Comparison of ENCODE assay signal across 9 cellular contexts in genomic region chr7:6057316-6058128, GRCh38. TPM values are rescaled to one million over a fixed set of nuclear protein-coding genes. Genes with fewer than 3 reads are reported as not detected.
DNase-seq lines count a peak whose midpoint lies in the region; ATAC-seq, FAIRE-seq and TF ChIP-seq lines count a peak whose summit lies in the region.
"Had no signal": no experiment of that assay in that cellular context is flagged by ENCODE, and none has a peak within 500 bp of the region (broad histone marks: within the 10 kb centered on the region; RNA-seq: fewer than 3 reads in every experiment).

No MANE protein-coding gene starts in this region.

- no peak overlapping the region for H2AFZ ChIP-seq in K562 (ENCODE audit: low read depth, low read length)

- H3K27me3 ChIP-seq in AG04450 (ENCODE audit: control insufficient read depth, insufficient read depth, low read length): no peaks in the 10 kb centered on the region
- no peaks in the 10 kb centered on the region for H3K27me3 ChIP-seq in K562 (ENCODE audit: control insufficient read depth in 2 of 2, insufficient read depth in 2 of 2, low read length in 2 of 2)

- TF ChIP-seq CTCF in AG04450 (IDR thresholded peaks at IDR 0.05; ENCODE audit: low read depth, low read length): no peak
- no peak for TF ChIP-seq CTCF in HFFc6 (IDR thresholded peaks at IDR 0.05)
- no peak for TF ChIP-seq CTCF in K562 (IDR thresholded peaks at IDR 0.05 in 2 of 3, conservative IDR thresholded peaks at IDR 0.05 in 1 of 3; ENCODE audit: insufficient read depth in 2 of 3, low read depth in 1 of 3, low read length in 3 of 3)
- no peak for TF ChIP-seq CTCF in mesothelial cell of epicardium (IDR thresholded peaks at IDR 0.05; ENCODE audit: unreplicated experiment)

- peak overlapping the region; percentile 89 to 96; a peak in 3 of 4 replicates for H3K9ac ChIP-seq in K562 (ENCODE audit: insufficient read depth in 1 of 2, low read depth in 2 of 2, low read length in 2 of 2)

- no TSS peak for BruUV-seq in K562 (replicated peaks; lab: Mats Ljungman, UMichigan)

- H3K4me1 Mint-ChIP-seq in HFFc6 (ENCODE audit: low read depth): peaks cover 23% of the 10 kb centered on the region
- peaks cover 23% of the 10 kb centered on the region for H3K4me1 Mint-ChIP-seq in mesothelial cell of epicardium

- peak; percentile 20 for ATAC-seq in K562

- peaks cover 57% of the 10 kb centered on the region for H3K79me2 ChIP-seq in K562 (ENCODE audit: control insufficient read depth, insufficient read depth, low read length)

- TF ChIP-seq RAD21 in K562 (CRISPR knock-in tag; conservative IDR thresholded peaks at IDR 0.05 in 1 of 2, IDR thresholded peaks at IDR 0.05 in 1 of 2): no peak

- H3K27ac Mint-ChIP-seq in HFFc6 (peak overlapping the region; percentile 89), mesothelial cell of epicardium (peak overlapping the region; percentile 98)

- TF ChIP-seq EP300 in K562 (IDR thresholded peaks at IDR 0.05; ENCODE audit: low read length): no peak

- CTCF ChIA-PET in AG04450 (lab: Charles Lee): interaction anchor here (0.6 to 1.2 kb wide), 5 partner anchors 30 to 107 kb away, joined by 3 to 4 read pairs (median 3); no protein-coding TSS in a partner anchor
- CTCF ChIA-PET in K562 (lab: Yijun Ruan, JAX; ENCODE audit: low intra/inter-chr PET ratio): no interaction called here

- no peaks in the 10 kb centered on the region for H3K9me1 ChIP-seq in K562 (ENCODE audit: control insufficient read depth, insufficient read depth, low read length)

- POLR2A ChIA-PET in AG04450 (lab: Yijun Ruan, JAX): interaction anchor here (0.6 to 0.8 kb wide), 5 partner anchors 19 to 430 kb away, joined by 3 to 10 read pairs (median 5); no protein-coding TSS in a partner anchor
- POLR2A ChIA-PET in K562 (lab: Yijun Ruan, JAX): interaction anchor here (0.6 to 2.0 kb wide), 14 partner anchors 9 to 75 kb away, joined by 3 to 20 read pairs (median 4); partner anchors contain the start of genes AIMP2, ANKRD61 and PMS2

- H3K4me1 ChIP-seq in K562 (replicated peaks in 1 of 2; ENCODE audit: control insufficient read depth in 2 of 2, insufficient read depth in 2 of 2, low read length in 2 of 2): peaks cover 6 to 21% of the 10 kb centered on the region in 2 experiments; a peak in 4 of 5 replicates

- no peaks in the 10 kb centered on the region for H3K9me3 Mint-ChIP-seq in HFFc6
- H3K9me3 Mint-ChIP-seq in mesothelial cell of epicardium: no peaks in the 10 kb centered on the region

- TF ChIP-seq POLR2A in K562 (conservative IDR thresholded peaks at IDR 0.05): no peak; the same call in 1 of the 2 replicates

- intact Hi-C loops in K562 (cut with micrococcal nuclease): loop anchor here (2.0 kb wide), 1 partner anchor 49 kb away; the partner anchor contains the start of genes AIMP2 and PMS2

- H4K20me1 ChIP-seq in K562 (replicated peaks; ENCODE audit: control insufficient read depth, insufficient read depth, low read length): peaks cover 8% of the 10 kb centered on the region; the same call in 1 of the 2 replicates

- in situ Hi-C loops in K562 (cut with MboI): no loop called here

- H3K36me3 Mint-ChIP-seq in HFFc6 (ENCODE audit: low read depth): no peaks in the 10 kb centered on the region
- H3K36me3 Mint-ChIP-seq in mesothelial cell of epicardium: peaks cover 4% of the 10 kb centered on the region

- H3K4me2 ChIP-seq in K562 (ENCODE audit: insufficient read depth, low read length): peak overlapping the region; percentile 87

- no peak for DNase-seq in AG04450 (ENCODE audit: low read depth, low spot score)
- no peak for DNase-seq in HFFc6
- DNase-seq in K562 (ENCODE audit: extremely low read depth in 1 of 4, low spot score in 3 of 4): peak in 1 of 4 experiments; percentile 69
- no peak for DNase-seq in mesothelial cell of epicardium (ENCODE audit: low spot score in 2 of 2, unreplicated experiment in 2 of 2)
- no peak for DNase-seq in DMS53 treated with DMSO at 0.1 percent for 48 hours (lab: John Stamatoyannopoulos, UW; ENCODE audit: unreplicated experiment)
- DNase-seq in NCI-H1694 treated with DMSO at 0.1 percent for 48 hours (lab: John Stamatoyannopoulos, UW): no peak
- no peak for DNase-seq in activated gamma-delta T cell (lab: John Stamatoyannopoulos, UW)
- DNase-seq in COLO829 (ENCODE audit: low spot score): no peak
- DNase-seq: NCI-H1417 had no signal

- FAIRE-seq in K562 (lab: Jason Lieb, UNC): no peak

- no peak overlapping the region for H3K27ac ChIP-seq in AG04450 (ENCODE audit: low read depth, low read length)
- peak overlapping the region; percentile 94 for H3K27ac ChIP-seq in K562 (ENCODE audit: extremely low read depth, low read depth, low read length)

- H3K9me3 ChIP-seq in AG04450 (ENCODE audit: control insufficient read depth, insufficient read depth, low read length) (no peaks in the 10 kb centered on the region; the same call in 1 of the 2 replicates), K562 (replicated peaks; ENCODE audit: control insufficient read depth, insufficient read depth, low read depth, low read length) (no peaks in the 10 kb centered on the region)

- H3K4me3 Mint-ChIP-seq in HFFc6 (peak overlapping the region; percentile 98), mesothelial cell of epicardium (peak overlapping the region; percentile 95)

- H3K4me3 ChIP-seq in AG04450 (ENCODE audit: low read depth, low read length): peak overlapping the region; percentile 86
- peak overlapping the region; percentile 86 for H3K4me3 ChIP-seq in K562

- WGBS in K562 (ENCODE audit: insufficient coverage, low coverage, missing lambda C conversion rate): 1% methylated on average over 12 of the region's 14 CpGs

- H3K27me3 Mint-ChIP-seq in HFFc6 (ENCODE audit: insufficient read depth): no peaks in the 10 kb centered on the region; the same call in 1 of the 2 replicates
- H3K27me3 Mint-ChIP-seq in mesothelial cell of epicardium (ENCODE audit: low read depth): no peaks in the 10 kb centered on the region

- peaks cover 27% of the 10 kb centered on the region for H3K36me3 ChIP-seq in K562 (ENCODE audit: control insufficient read depth, insufficient read depth, low read length)

RNA-seq across cellular contexts. Expression of gene EIF2AK1, which starts 1.5 kb away (rescaled TPM):
- 77.2 and 98.7 TPM in 2 replicates for polyA plus RNA-seq in AG04450 (2011; rRNA removed)
- 65.7 and 79.6 TPM in 2 replicates for polyA minus RNA-seq in AG04450 (2011; rRNA and poly(A)+ RNA removed)
- total RNA-seq in HFFc6 (2021; fragmentation: NEBNext Ultra II Directional; extraction: Animal tissue kit (Norgen Biotek cat#: 25700)): 100 to 1,000 TPM in 4 of 6 experiments, 10 to 100 TPM in 2; 90.4 to 103 (median 101) TPM
- total RNA-seq in K562 (2011; cell fraction: chromatin; rRNA removed; ENCODE audit: low replicate concordance): 242 and 302 TPM in 2 replicates
- total RNA-seq in K562 (2011; cell fraction: nucleolus; rRNA removed): 102 and 107 TPM in 2 replicates
- total RNA-seq in K562 (2011; cell fraction: nucleoplasm; rRNA removed): 134 and 136 TPM in 2 replicates
- total RNA-seq in K562 (2014; rRNA removed): 213 and 429 TPM in 2 replicates
- 53.4 and 63.1 TPM in 2 replicates for total RNA-seq in K562 (2014; rRNA removed; fragmentation: Illumina TruSeq; extraction: Trizol)
- 39.1 and 42.2 TPM in 2 replicates for total RNA-seq in K562 (2015; rRNA removed; fragmentation: Illumina TruSeq; extraction: Trizol)
- 148 and 160 TPM in 2 replicates for total RNA-seq in K562 (2021)
- polyA plus RNA-seq in K562 (2011; rRNA removed): 145 and 147 TPM in 2 replicates
- polyA plus RNA-seq in K562 (2011; cell fraction: cytosol; rRNA removed): 125 and 126 TPM in 2 replicates
- 165 and 175 TPM in 2 replicates for polyA plus RNA-seq in K562 (2011; cell fraction: nucleus; rRNA removed)
- polyA plus RNA-seq in K562 (2012): 87.1 and 139 TPM in 2 replicates
- polyA plus RNA-seq in K562 (2014; fragmentation: Illumina TruSeq; extraction: Trizol): 125 and 149 TPM in 2 replicates
- 10 to 100 TPM; 28.8 to 42.3 TPM for polyA plus RNA-seq in K562 (2014; fragmentation: Nextera tagmentation; extraction: Ambion mirVana)
- polyA plus RNA-seq in K562 (2014; rRNA removed): 142 and 180 TPM in 2 replicates
- 165 and 204 TPM in 2 replicates for polyA minus RNA-seq in K562 (2011; rRNA and poly(A)+ RNA removed)
- 74.7 and 86.0 TPM in 2 replicates for polyA minus RNA-seq in K562 (2011; cell fraction: cytosol; rRNA and poly(A)+ RNA removed)
- polyA minus RNA-seq in K562 (2011; cell fraction: nucleus; rRNA and poly(A)+ RNA removed): 75.7 and 122 TPM in 2 replicates
- total RNA-seq in mesothelial cell of epicardium: 114 to 115 TPM (median 115 TPM) in 3 replicates

RNA-seq across cellular contexts. Expression of gene ANKRD61, which starts 26.3 kb away (rescaled TPM):
- polyA plus RNA-seq in AG04450 (2011; rRNA removed) (0.19 and 0.22 TPM in 2 replicates), K562 (2011; rRNA removed) (0.10 TPM in 1 of 2 replicates, not detected in the other), K562 (2014; fragmentation: Illumina TruSeq; extraction: Trizol) (0.09 and 0.12 TPM in 2 replicates), K562 (2014; fragmentation: Nextera tagmentation; extraction: Ambion mirVana) (under 1 TPM; 0.08 to 0.11 TPM), K562 (2014; rRNA removed) (not detected in 2 replicates)
- 0.30 and 1.2 TPM in 2 replicates for polyA minus RNA-seq in AG04450 (2011; rRNA and poly(A)+ RNA removed)
- total RNA-seq in HFFc6 (2021; fragmentation: NEBNext Ultra II Directional; extraction: Animal tissue kit (Norgen Biotek cat#: 25700)): under 1 TPM in 4 of 6 experiments, not detected in 2; 0.17 to 0.24 (median 0.19) TPM
- total RNA-seq in K562 (2011; cell fraction: chromatin; rRNA removed; ENCODE audit: low replicate concordance): not detected in 2 replicates
- total RNA-seq in K562 (2011; cell fraction: nucleolus; rRNA removed): not detected in 2 replicates
- not detected in 2 replicates for total RNA-seq in K562 (2011; cell fraction: nucleoplasm; rRNA removed)
- total RNA-seq in K562 (2014; rRNA removed) (not detected in 2 replicates), K562 (2014; rRNA removed; fragmentation: Illumina TruSeq; extraction: Trizol) (not detected in 2 replicates), K562 (2015; rRNA removed; fragmentation: Illumina TruSeq; extraction: Trizol) (not detected in 2 replicates), K562 (2021) (not detected in 2 replicates), mesothelial cell of epicardium (0.20 to 0.29 TPM in 2 of 3 replicates, not detected in the other)
- polyA plus RNA-seq in K562 (2011; cell fraction: cytosol; rRNA removed): 0.04 TPM in 2 replicates
- 0.17 TPM in 1 of 2 replicates, not detected in the other for polyA plus RNA-seq in K562 (2011; cell fraction: nucleus; rRNA removed)
- polyA plus RNA-seq in K562 (2012): 0.59 and 1.0 TPM in 2 replicates
- not detected in 2 replicates for polyA minus RNA-seq in K562 (2011; rRNA and poly(A)+ RNA removed)
- not detected in 2 replicates for polyA minus RNA-seq in K562 (2011; cell fraction: cytosol; rRNA and poly(A)+ RNA removed)
- not detected in 2 replicates for polyA minus RNA-seq in K562 (2011; cell fraction: nucleus; rRNA and poly(A)+ RNA removed)

RNA-seq across cellular contexts. Expression of gene USP42, which starts 47.2 kb away (rescaled TPM):
- polyA plus RNA-seq in AG04450 (2011; rRNA removed): 3.5 and 3.9 TPM in 2 replicates
- polyA minus RNA-seq in AG04450 (2011; rRNA and poly(A)+ RNA removed): 4.7 and 6.6 TPM in 2 replicates
- 1 to 10 TPM; 4.4 to 6.5 (median 5.9) TPM for total RNA-seq in HFFc6 (2021; fragmentation: NEBNext Ultra II Directional; extraction: Animal tissue kit (Norgen Biotek cat#: 25700))
- total RNA-seq in K562 (2011; cell fraction: chromatin; rRNA removed; ENCODE audit: low replicate concordance): 26.4 and 32.0 TPM in 2 replicates
- total RNA-seq in K562 (2011; cell fraction: nucleolus; rRNA removed): 12.8 and 13.8 TPM in 2 replicates
- total RNA-seq in K562 (2011; cell fraction: nucleoplasm; rRNA removed): 19.7 and 25.3 TPM in 2 replicates
- total RNA-seq in K562 (2014; rRNA removed): 5.4 and 8.2 TPM in 2 replicates
- 7.4 and 8.2 TPM in 2 replicates for total RNA-seq in K562 (2014; rRNA removed; fragmentation: Illumina TruSeq; extraction: Trizol)
- 6.6 and 7.0 TPM in 2 replicates for total RNA-seq in K562 (2015; rRNA removed; fragmentation: Illumina TruSeq; extraction: Trizol)
- 15.3 and 16.1 TPM in 2 replicates for total RNA-seq in K562 (2021)
- 4.8 and 6.3 TPM in 2 replicates for polyA plus RNA-seq in K562 (2011; rRNA removed)
- 3.6 and 3.9 TPM in 2 replicates for polyA plus RNA-seq in K562 (2011; cell fraction: cytosol; rRNA removed)
- polyA plus RNA-seq in K562 (2011; cell fraction: nucleus; rRNA removed): 10.5 and 13.4 TPM in 2 replicates
- 7.5 and 8.2 TPM in 2 replicates for polyA plus RNA-seq in K562 (2012)
- 11.2 and 12.7 TPM in 2 replicates for polyA plus RNA-seq in K562 (2014; fragmentation: Illumina TruSeq; extraction: Trizol)
- 1 to 10 TPM; 2.1 to 4.1 TPM for polyA plus RNA-seq in K562 (2014; fragmentation: Nextera tagmentation; extraction: Ambion mirVana)
- 6.0 and 7.2 TPM in 2 replicates for polyA plus RNA-seq in K562 (2014; rRNA removed)
- polyA minus RNA-seq in K562 (2011; rRNA and poly(A)+ RNA removed): 7.5 and 9.2 TPM in 2 replicates
- polyA minus RNA-seq in K562 (2011; cell fraction: cytosol; rRNA and poly(A)+ RNA removed): 7.7 and 9.3 TPM in 2 replicates
- 4.6 and 5.9 TPM in 2 replicates for polyA minus RNA-seq in K562 (2011; cell fraction: nucleus; rRNA and poly(A)+ RNA removed)
- 22.5 to 25.8 TPM (median 23.6 TPM) in 3 replicates for total RNA-seq in mesothelial cell of epicardium

RNA-seq across cellular contexts. Expression of gene AIMP2, which starts 48.5 kb away (rescaled TPM):
- 58.5 and 60.3 TPM in 2 replicates for polyA plus RNA-seq in AG04450 (2011; rRNA removed)
- 41.7 and 47.9 TPM in 2 replicates for polyA minus RNA-seq in AG04450 (2011; rRNA and poly(A)+ RNA removed)
- 10 to 100 TPM; 36.2 to 47.2 (median 42.9) TPM for total RNA-seq in HFFc6 (2021; fragmentation: NEBNext Ultra II Directional; extraction: Animal tissue kit (Norgen Biotek cat#: 25700))
- 17.5 and 24.0 TPM in 2 replicates for total RNA-seq in K562 (2011; cell fraction: chromatin; rRNA removed; ENCODE audit: low replicate concordance)
- total RNA-seq in K562 (2011; cell fraction: nucleolus; rRNA removed): 26.6 and 32.2 TPM in 2 replicates
- total RNA-seq in K562 (2011; cell fraction: nucleoplasm; rRNA removed): 28.0 and 29.7 TPM in 2 replicates
- total RNA-seq in K562 (2014; rRNA removed): 83.5 and 84.9 TPM in 2 replicates
- total RNA-seq in K562 (2014; rRNA removed; fragmentation: Illumina TruSeq; extraction: Trizol): 47.2 and 51.8 TPM in 2 replicates
- total RNA-seq in K562 (2015; rRNA removed; fragmentation: Illumina TruSeq; extraction: Trizol): 66.4 and 67.0 TPM in 2 replicates
- total RNA-seq in K562 (2021): 62.5 and 65.8 TPM in 2 replicates
- polyA plus RNA-seq in K562 (2011; rRNA removed): 57.8 and 69.3 TPM in 2 replicates
- 79.2 and 95.7 TPM in 2 replicates for polyA plus RNA-seq in K562 (2011; cell fraction: cytosol; rRNA removed)
- 23.6 and 26.8 TPM in 2 replicates for polyA plus RNA-seq in K562 (2011; cell fraction: nucleus; rRNA removed)
- 44.7 and 52.9 TPM in 2 replicates for polyA plus RNA-seq in K562 (2012)
- 57.6 and 70.8 TPM in 2 replicates for polyA plus RNA-seq in K562 (2014; fragmentation: Illumina TruSeq; extraction: Trizol)
- 10 to 100 TPM; 47.5 to 63.5 TPM for polyA plus RNA-seq in K562 (2014; fragmentation: Nextera tagmentation; extraction: Ambion mirVana)
- 65.7 and 73.7 TPM in 2 replicates for polyA plus RNA-seq in K562 (2014; rRNA removed)
- polyA minus RNA-seq in K562 (2011; rRNA and poly(A)+ RNA removed): 48.0 and 62.2 TPM in 2 replicates
- 42.0 and 45.0 TPM in 2 replicates for polyA minus RNA-seq in K562 (2011; cell fraction: cytosol; rRNA and poly(A)+ RNA removed)
- polyA minus RNA-seq in K562 (2011; cell fraction: nucleus; rRNA and poly(A)+ RNA removed): 17.5 and 27.1 TPM in 2 replicates
- total RNA-seq in mesothelial cell of epicardium: 24.6 to 26.9 TPM (median 25.2 TPM) in 3 replicates

RNA-seq across cellular contexts. Expression of gene PMS2, which starts 48.7 kb away (rescaled TPM):
- polyA plus RNA-seq in AG04450 (2011; rRNA removed) (11.1 and 12.9 TPM in 2 replicates), K562 (2011; rRNA removed) (16.2 and 16.5 TPM in 2 replicates), K562 (2014; fragmentation: Illumina TruSeq; extraction: Trizol) (16.3 and 20.0 TPM in 2 replicates), K562 (2014; fragmentation: Nextera tagmentation; extraction: Ambion mirVana) (1 to 10 TPM; 4.9 to 6.5 TPM), K562 (2014; rRNA removed) (12.2 and 12.6 TPM in 2 replicates)
- polyA minus RNA-seq in AG04450 (2011; rRNA and poly(A)+ RNA removed): 12.6 and 13.2 TPM in 2 replicates
- total RNA-seq in HFFc6 (2021; fragmentation: NEBNext Ultra II Directional; extraction: Animal tissue kit (Norgen Biotek cat#: 25700)): 10 to 100 TPM; 12.1 to 13.4 (median 12.8) TPM
- total RNA-seq in K562 (2011; cell fraction: chromatin; rRNA removed; ENCODE audit: low replicate concordance): 31.4 and 52.9 TPM in 2 replicates
- total RNA-seq in K562 (2011; cell fraction: nucleolus; rRNA removed): 18.7 and 19.1 TPM in 2 replicates
- total RNA-seq in K562 (2011; cell fraction: nucleoplasm; rRNA removed): 23.8 and 24.4 TPM in 2 replicates
- total RNA-seq in K562 (2014; rRNA removed) (13.4 and 17.8 TPM in 2 replicates), K562 (2014; rRNA removed; fragmentation: Illumina TruSeq; extraction: Trizol) (21.9 and 23.2 TPM in 2 replicates), K562 (2015; rRNA removed; fragmentation: Illumina TruSeq; extraction: Trizol) (24.9 and 27.6 TPM in 2 replicates), K562 (2021) (17.4 and 17.9 TPM in 2 replicates), mesothelial cell of epicardium (23.3 to 26.1 TPM (median 25.2 TPM) in 3 replicates)
- polyA plus RNA-seq in K562 (2011; cell fraction: cytosol; rRNA removed): 6.4 and 10.0 TPM in 2 replicates
- 11.3 and 12.9 TPM in 2 replicates for polyA plus RNA-seq in K562 (2011; cell fraction: nucleus; rRNA removed)
- 11.6 and 13.7 TPM in 2 replicates for polyA plus RNA-seq in K562 (2012)
- 27.2 and 27.6 TPM in 2 replicates for polyA minus RNA-seq in K562 (2011; rRNA and poly(A)+ RNA removed)
- polyA minus RNA-seq in K562 (2011; cell fraction: cytosol; rRNA and poly(A)+ RNA removed): 11.7 and 12.6 TPM in 2 replicates
- polyA minus RNA-seq in K562 (2011; cell fraction: nucleus; rRNA and poly(A)+ RNA removed): 7.4 and 15.4 TPM in 2 replicates
